ENCODE assay signal across 11 cellular contexts in genomic region chr4:98946359-98946758, GRCh38.
"Had no signal": no experiment of that assay in that cellular context is flagged by ENCODE, and none has a peak within 500 bp of the region (broad histone marks: within the 10 kb centered on the region; RNA-seq: fewer than 3 reads in every experiment).

No MANE protein-coding gene starts in this region.

- H3K4me3 ChIP-seq: coronary artery, neural progenitor cell, tibial artery had no signal

- DNase-seq: activated CD8-positive, alpha-beta memory T cell treated with anti-CD3 and anti-CD28 coated beads, Interleukin-2, amount 50 U/mL, for 4 hours; activated CD8-positive, alpha-beta T cell treated with anti-CD3 and anti-CD28 coated beads for 36 hours; activated T-cell treated with anti-CD3 and anti-CD28 coated beads, Interleukin-2, amount 50 U/mL, for 72 hours; effector CD4-positive, alpha-beta T cell; kidney; retina; T-helper 9 cell; tibial artery had no signal

- H3K4me2 ChIP-seq: neural progenitor cell had no signal

- H2AFZ ChIP-seq: neural progenitor cell, parathyroid adenoma had no signal

- ATAC-seq: activated CD8-positive, alpha-beta T cell treated with anti-CD3 and anti-CD28 coated beads for 36 hours; activated T-cell treated with anti-CD3 and anti-CD28 coated beads, Interleukin-2, amount 50 U/mL, for 72 hours had no signal

- H3K36me3 ChIP-seq: neural progenitor cell, tibial artery had no signal

- H3K79me2 ChIP-seq: parathyroid adenoma had no signal

- H3K27ac ChIP-seq: coronary artery, neural progenitor cell, parathyroid adenoma had no signal

- H3K27me3 ChIP-seq: neural progenitor cell, tibial artery had no signal

- H3K4me1 ChIP-seq: neural progenitor cell, parathyroid adenoma had no signal

- H3K9ac ChIP-seq: neural progenitor cell, parathyroid adenoma had no signal

- H3K9me3 ChIP-seq: tibial artery had no signal
